20 cellular contexts compared by ENCODE assay signal in the genomic region with DNA sequence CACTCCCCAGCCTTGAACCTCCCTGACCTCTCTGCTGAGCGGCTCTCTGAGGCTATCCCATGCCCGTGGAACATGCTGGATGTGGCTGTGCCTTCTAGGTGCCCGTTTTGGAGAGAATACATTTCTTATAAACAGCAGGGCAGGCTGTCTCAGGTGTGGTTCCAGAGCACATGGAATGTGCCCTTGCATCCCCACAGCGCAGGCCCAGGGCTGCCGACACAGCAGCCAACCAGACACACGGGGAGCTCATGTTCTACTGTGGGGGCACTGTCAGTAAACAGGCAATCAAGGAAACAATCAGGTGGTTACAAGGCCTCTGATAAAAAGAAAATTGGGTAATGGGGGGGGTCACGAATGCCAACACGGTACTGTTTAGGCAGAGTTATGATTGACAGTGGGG.
"Had no signal": no experiment of that assay in that cellular context is flagged by ENCODE, and none has a peak within 500 bp of the region (broad histone marks: within the 10 kb centered on the region; RNA-seq: fewer than 3 reads in every experiment).

No MANE protein-coding gene starts in this region.

- H3K36me3 ChIP-seq: MG63, SJSA1 had no signal

- H3K27me3 ChIP-seq: MG63, SJSA1 had no signal

- H3K27ac ChIP-seq: SJSA1, SK-N-MC had no signal

- H3K4me3 ChIP-seq: MG63, SJSA1, SK-N-MC had no signal

- H3K9me3 ChIP-seq: MG63, SJSA1 had no signal

- DNase-seq: IMR-90, Karpas-422, KG1, MG63, NCI-H1092, NCI-H1105 treated with DMSO at 0.1 percent for 48 hours, NCI-H1417 treated with DMSO at 0.1 percent for 48 hours, NCI-H146, NCI-H1694 treated with DMSO at 0.1 percent for 48 hours, NCI-H1930, NCI-H2081, NCI-H2107, NCI-H2227 treated with DMSO at 0.1 percent for 48 hours, NCI-H526 treated with DMSO at 0.1 percent for 48 hours, NCI-H748 treated with DMSO at 0.1 percent for 48 hours, Right ventricle myocardium superior, RPMI8226, SIG-M5 had no signal
